ENCODE assay signal across 23 cellular contexts in genomic region chr13:50643055-50643454, GRCh38.
"Had no signal": no experiment of that assay in that cellular context is flagged by ENCODE, and none has a peak within 500 bp of the region (broad histone marks: within the 10 kb centered on the region; RNA-seq: fewer than 3 reads in every experiment).

No MANE protein-coding gene starts in this region.

- H3K9me3 Mint-ChIP-seq: activated naive CD4-positive, alpha-beta T cell treated with anti-CD3 and anti-CD28 coated beads, Interleukin-2, amount 50 U/mL, for 24 hours; immature natural killer cell had no signal

- H3K4me1 ChIP-seq: lower lobe of right lung, neural progenitor cell, prostate gland, spleen, testis, vagina had no signal

- H3K36me3 ChIP-seq: lower lobe of right lung, neural progenitor cell, prostate gland, spleen, vagina had no signal

- H3K4me1 Mint-ChIP-seq: activated naive CD4-positive, alpha-beta T cell treated with anti-CD3 and anti-CD28 coated beads, Interleukin-2, amount 50 U/mL, for 24 hours; brain; immature natural killer cell; neural progenitor cell had no signal

- H3K27me3 Mint-ChIP-seq: naive B cell had no signal

- H3K4me3 ChIP-seq: lower lobe of right lung, neural progenitor cell, prostate gland, spleen, testis, vagina had no signal

- H3K9me3 ChIP-seq: lower lobe of right lung, prostate gland, spleen, testis, vagina had no signal

- H3K4me3 Mint-ChIP-seq: activated CD8-positive, alpha-beta T cell treated with anti-CD3 and anti-CD28 coated beads, Interleukin-2, amount 10 ng/mL, durations not matched to agents 7 days and 5 days; activated naive CD4-positive, alpha-beta T cell treated with anti-CD3 and anti-CD28 coated beads, Interleukin-2, amount 50 U/mL, for 24 hours; brain; naive B cell; neural progenitor cell had no signal

- DNase-seq: activated CD4-positive, alpha-beta T cell treated with anti-CD3 and anti-CD28 coated beads for 1 hour; activated CD4-positive, alpha-beta T cell treated with anti-CD3 and anti-CD28 coated beads, Interleukin-2, amount 50 U/mL, for 1 hour; activated CD8-positive, alpha-beta T cell treated with anti-CD3 and anti-CD28 coated beads, Interleukin-2, amount 10 ng/mL, durations not matched to agents 7 days and 5 days; activated gamma-delta T cell treated with Interleukin-2 at 50 U/mL for 16 hours; activated T-cell treated with anti-CD3 and anti-CD28 coated beads, Interleukin-2, amount 50 U/mL, for 1 hour; anterior cingulate cortex; dermis blood vessel endothelial cell; effector memory CD4-positive, alpha-beta T cell; foreskin keratinocyte; immature natural killer cell; lower lobe of right lung; naive B cell; spleen; stimulated activated CD4-positive, alpha-beta T cell treated with anti-CD3 and anti-CD28 coated beads, Interleukin-4, amount 100 ng/mL, for 1 hour; stimulated activated naive CD4-positive, alpha-beta T cell; testis; trophoblast cell had no signal

- H3K27ac Mint-ChIP-seq: activated CD8-positive, alpha-beta T cell treated with anti-CD3 and anti-CD28 coated beads, Interleukin-2, amount 10 ng/mL, durations not matched to agents 7 days and 5 days; activated naive CD4-positive, alpha-beta T cell treated with anti-CD3 and anti-CD28 coated beads, Interleukin-2, amount 50 U/mL, for 24 hours; brain; immature natural killer cell; neural progenitor cell had no signal

- H3K27ac ChIP-seq: foreskin keratinocyte, lower lobe of right lung, neural progenitor cell, prostate gland, spleen, testis, vagina had no signal

- H3K4me2 ChIP-seq: neural progenitor cell had no signal

- H2AFZ ChIP-seq: neural progenitor cell had no signal

- H3K36me3 Mint-ChIP-seq: activated naive CD4-positive, alpha-beta T cell treated with anti-CD3 and anti-CD28 coated beads, Interleukin-2, amount 50 U/mL, for 24 hours; brain; naive B cell; neural progenitor cell had no signal

- H3K27me3 ChIP-seq: foreskin keratinocyte, neural progenitor cell, spleen, testis, vagina had no signal

- ATAC-seq: activated CD8-positive, alpha-beta T cell treated with anti-CD3 and anti-CD28 coated beads, Interleukin-2, amount 10 ng/mL, durations not matched to agents 7 days and 5 days; foreskin keratinocyte; left lobe of liver had no signal
